ENCODE assay signal across 1 cellular context in the genomic region with DNA sequence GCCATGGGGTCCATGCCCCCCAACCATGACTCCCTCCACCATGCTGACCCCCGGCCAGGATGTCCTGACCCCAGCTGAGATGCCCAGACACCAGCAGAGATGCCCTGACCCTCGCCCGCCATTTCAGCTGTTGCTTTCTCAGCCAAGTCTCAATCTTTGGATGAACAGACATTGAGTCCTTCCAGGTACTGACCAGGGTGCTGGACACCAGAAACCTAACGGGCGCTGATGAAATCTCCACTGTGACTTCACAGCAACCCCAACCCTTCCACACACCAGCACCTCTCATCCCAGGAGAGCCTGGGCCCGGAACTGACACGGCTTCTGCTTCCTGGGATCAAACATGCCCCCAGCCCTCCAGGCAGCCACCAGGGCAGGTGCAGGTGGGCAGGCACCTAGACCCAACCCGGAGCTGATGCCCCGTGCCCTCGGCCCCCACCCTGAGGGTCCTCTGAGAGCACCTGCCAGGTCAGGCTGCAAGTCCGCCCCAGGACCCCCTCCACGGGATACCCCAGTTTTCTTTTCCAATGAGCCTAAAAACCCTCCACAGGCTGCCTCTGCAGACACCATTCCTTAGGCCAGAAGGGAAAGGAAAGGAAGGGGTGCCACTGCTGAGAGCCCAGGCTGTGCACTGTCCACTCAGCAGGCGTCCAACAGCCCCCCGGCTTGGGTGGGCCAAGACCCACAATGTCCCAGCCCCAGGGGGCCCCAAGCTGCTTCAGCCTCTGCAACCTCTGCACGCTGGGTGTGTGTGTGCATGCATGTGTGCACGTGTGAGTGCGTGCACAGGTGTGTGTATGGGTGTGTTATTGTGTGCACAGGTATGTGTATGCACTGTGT.
TF ChIP-seq lines count a peak whose summit lies in the region.

No MANE protein-coding gene starts in this region.

TF ChIP-seq in GM23338, 12 proteins besides CTCF, POLR2A, EP300 and RAD21:
- TF ChIP-seq EZH2 (IDR thresholded peaks at IDR 0.05; ENCODE audit: low read depth, unreplicated experiment) = no peak
- TF ChIP-seq, protein P1, sequence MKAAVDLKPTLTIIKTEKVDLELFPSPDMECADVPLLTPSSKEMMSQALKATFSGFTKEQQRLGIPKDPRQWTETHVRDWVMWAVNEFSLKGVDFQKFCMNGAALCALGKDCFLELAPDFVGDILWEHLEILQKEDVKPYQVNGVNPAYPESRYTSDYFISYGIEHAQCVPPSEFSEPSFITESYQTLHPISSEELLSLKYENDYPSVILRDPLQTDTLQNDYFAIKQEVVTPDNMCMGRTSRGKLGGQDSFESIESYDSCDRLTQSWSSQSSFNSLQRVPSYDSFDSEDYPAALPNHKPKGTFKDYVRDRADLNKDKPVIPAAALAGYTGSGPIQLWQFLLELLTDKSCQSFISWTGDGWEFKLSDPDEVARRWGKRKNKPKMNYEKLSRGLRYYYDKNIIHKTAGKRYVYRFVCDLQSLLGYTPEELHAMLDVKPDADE (IDR thresholded peaks at IDR 0.05) = no peak
- TF ChIP-seq ZNF462 (CRISPR knock-in tag; IDR thresholded peaks at IDR 0.05) = no peak
- no peak for TF ChIP-seq NANOG (IDR thresholded peaks at IDR 0.05; ENCODE audit: borderline replicate concordance)
- TF ChIP-seq STAT1 (IDR thresholded peaks at IDR 0.05; ENCODE audit: unreplicated experiment) = no peak
- no peak for TF ChIP-seq POLR2AphosphoS5 (IDR thresholded peaks at IDR 0.05; ENCODE audit: low read depth)
- no peak for TF ChIP-seq CREB1 (CRISPR knock-in tag; IDR thresholded peaks at IDR 0.05; ENCODE audit: low read depth)
- TF ChIP-seq ZNF331 (CRISPR knock-in tag; IDR thresholded peaks at IDR 0.05; ENCODE audit: low read depth) = no peak
- TF ChIP-seq JUNB (IDR thresholded peaks at IDR 0.05; ENCODE audit: unreplicated experiment) = no peak
- no peak for TF ChIP-seq REST (IDR thresholded peaks at IDR 0.05; ENCODE audit: unreplicated experiment)
- TF ChIP-seq EZH2phosphoT487 (IDR thresholded peaks at IDR 0.05; ENCODE audit: unreplicated experiment) = no peak
- no peak for TF ChIP-seq ZNF114 (CRISPR knock-in tag; IDR thresholded peaks at IDR 0.05)
TF ChIP-seq in GM23338: peak in this region for 0.
